8 cellular contexts compared by ENCODE assay signal in genomic region chr5:44808435-44809214, GRCh38. TPM values are rescaled to one million over a fixed set of nuclear protein-coding genes. Genes with fewer than 3 reads are reported as not detected.
DNase-seq lines count a peak whose midpoint lies in the region; ATAC-seq and TF ChIP-seq lines count a peak whose summit lies in the region.

Gene MRPS30, plus strand, starts transcription at chr5:44808947. Its CDS starts 16 bp downstream, at chr5:44808963.

- peaks cover 30% of the 10 kb centered on the region for H3K4me1 Mint-ChIP-seq in type B pancreatic cell (ENCODE audit: unreplicated experiment)

- peaks cover 11% of the 10 kb centered on the region for H3K36me3 Mint-ChIP-seq in type B pancreatic cell

- WGBS in trophoblast cell (ENCODE audit: extremely low coverage, insufficient coverage, insufficient read length): no CpG with 5 or more reads among the region's 47 CpGs

- peak within 1 kb of the TSS; percentile 99 for H3K4me3 Mint-ChIP-seq in type B pancreatic cell

- H3K4ac ChIP-seq in trophoblast cell (ENCODE audit: low read depth, low read length): peak within 1 kb of the TSS; percentile 78

- TF ChIP-seq CTCF in GM12872 (IDR thresholded peaks at IDR 0.05; ENCODE audit: insufficient read depth, low read depth, low read length) (peak; percentile 50), cardiac muscle cell (IDR thresholded peaks at IDR 0.05; ENCODE audit: low read depth, low read length) (peak; percentile 52), type B pancreatic cell (conservative IDR thresholded peaks at IDR 0.05) (peak; percentile 58)

- peak within 1 kb of the TSS; percentile 78 for H4K91ac ChIP-seq in trophoblast cell (ENCODE audit: low read depth, low read length)

- peak within 1 kb of the TSS; percentile 72 for H3K18ac ChIP-seq in trophoblast cell (ENCODE audit: low read length)

- no peak within 1 kb of the TSS for H2BK12ac ChIP-seq in trophoblast cell (ENCODE audit: low read length)

- H2BK5ac ChIP-seq in trophoblast cell (ENCODE audit: low read depth, low read length, poor library complexity): no peak within 1 kb of the TSS

- H2BK120ac ChIP-seq in trophoblast cell (ENCODE audit: insufficient read depth, low read length, poor library complexity): no peak within 1 kb of the TSS

- peak within 1 kb of the TSS; percentile 91 for H3K9ac ChIP-seq in adipocyte (ENCODE audit: low read length)
- peak within 1 kb of the TSS; percentile 95 for H3K9ac ChIP-seq in trophoblast cell (ENCODE audit: low read length)

- H4K12ac ChIP-seq in trophoblast cell (ENCODE audit: low read depth, low read length): peak within 1 kb of the TSS; percentile 78

- H3K79me1 ChIP-seq in trophoblast cell (ENCODE audit: low read length): peaks cover 5% of the 10 kb centered on the region

- H3K27me3 Mint-ChIP-seq in type B pancreatic cell: no peaks in the 10 kb centered on the region

- peak within 1 kb of the TSS; percentile 92 for H3K27ac ChIP-seq in cardiac muscle cell
- H3K27ac ChIP-seq in trophoblast cell (ENCODE audit: low read depth, low read length): peak within 1 kb of the TSS; percentile 56

- DNase-seq in NCI-H1417 (lab: John Stamatoyannopoulos, UW) (peak; percentile 98 to 100 (median 100)), SW480 (ENCODE audit: low spot score) (peak; percentile 99), adipocyte (ENCODE audit: low read depth) (peak; percentile 99), cardiac muscle cell (ENCODE audit: low read depth in 1 of 2, low spot score in 1 of 2) (peak; percentile 98 to 99), trophoblast cell (peak; percentile 99), type B pancreatic cell (ENCODE audit: extremely low spot score, unreplicated experiment) (peak; percentile 85)

- H3K4me1 ChIP-seq in adipocyte (ENCODE audit: control insufficient read depth, insufficient read depth, low read length): peaks cover 25% of the 10 kb centered on the region
- peaks cover 20% of the 10 kb centered on the region for H3K4me1 ChIP-seq in cardiac muscle cell (ENCODE audit: low read depth)
- no peaks in the 10 kb centered on the region for H3K4me1 ChIP-seq in trophoblast cell (ENCODE audit: control insufficient read depth in 1 of 2, insufficient read depth in 2 of 2, low read length in 2 of 2)

- H3K4me2 ChIP-seq in trophoblast cell (ENCODE audit: low read length): peak within 1 kb of the TSS; percentile 83

- peak within 1 kb of the TSS; percentile 96 for H3K27ac Mint-ChIP-seq in type B pancreatic cell

- H2AFZ ChIP-seq in trophoblast cell (ENCODE audit: insufficient read depth, low read length, poor library complexity): peak within 1 kb of the TSS; percentile 81

- H3K27me3 ChIP-seq in adipocyte (replicated peaks; ENCODE audit: control insufficient read depth, insufficient read depth, low read length) (no peaks in the 10 kb centered on the region), cardiac muscle cell (no peaks in the 10 kb centered on the region), trophoblast cell (ENCODE audit: insufficient read depth, low read length) (no peaks in the 10 kb centered on the region)

- H4K8ac ChIP-seq in trophoblast cell (ENCODE audit: low read depth, low read length): peak within 1 kb of the TSS; percentile 96

- H2AK5ac ChIP-seq in trophoblast cell (ENCODE audit: low read length): no peak within 1 kb of the TSS

- peak within 1 kb of the TSS; percentile 83 for H3K14ac ChIP-seq in trophoblast cell (ENCODE audit: low read length)

- peaks cover 26% of the 10 kb centered on the region for H3K36me3 ChIP-seq in adipocyte (ENCODE audit: control insufficient read depth, insufficient read depth, low read length, severe bottlenecking)
- H3K36me3 ChIP-seq in cardiac muscle cell: peaks cover 23% of the 10 kb centered on the region
- peaks cover 0 to 2% of the 10 kb centered on the region in 2 experiments for H3K36me3 ChIP-seq in trophoblast cell (ENCODE audit: control insufficient read depth in 1 of 2, insufficient read depth in 2 of 2, low read length in 2 of 2)

- no peaks in the 10 kb centered on the region for H3K9me3 Mint-ChIP-seq in type B pancreatic cell

- H3K23ac ChIP-seq in trophoblast cell (ENCODE audit: low read length): no peak within 1 kb of the TSS

- peak; percentile 96 for ATAC-seq in HG02759 (IDR thresholded peaks at IDR 0.05; ENCODE audit: unreplicated experiment)

- H3K9me3 ChIP-seq in adipocyte (ENCODE audit: control insufficient read depth, low read length) (no peaks in the 10 kb centered on the region), cardiac muscle cell (ENCODE audit: low read depth) (no peaks in the 10 kb centered on the region), trophoblast cell (ENCODE audit: insufficient read depth, low read depth, low read length) (peaks cover 3% of the 10 kb centered on the region)

- H3K4me3 ChIP-seq in adipocyte (ENCODE audit: low read length) (peak within 1 kb of the TSS; percentile 93), cardiac muscle cell (peak within 1 kb of the TSS; percentile 82), trophoblast cell (ENCODE audit: low read depth, low read length) (peak within 1 kb of the TSS; percentile 99)

- H3K79me2 ChIP-seq in trophoblast cell (ENCODE audit: control insufficient read depth, insufficient read depth, low read length, poor library complexity): peaks cover 6% of the 10 kb centered on the region

RNA-seq across cellular contexts. Expression of gene MRPS30, which starts in this region (rescaled TPM):
- total RNA-seq in cardiac muscle cell (100 and 142 TPM in 2 replicates), type B pancreatic cell (ENCODE audit: low replicate concordance) (50.1 and 52.9 TPM in 2 replicates)
- polyA plus RNA-seq in cardiac muscle cell: 50.1 and 84.4 TPM in 2 replicates
- 23.8 and 25.0 TPM in 2 replicates for polyA plus RNA-seq in trophoblast cell (2013)

Comparison
In these comparisons a context has a peak if more than half of its experiments do, and no peak if none do; other contexts are left out.
1. Peak in every context shown above with its lines: DNase-seq, ATAC-seq, H3K4me3 ChIP-seq and H3K27ac ChIP-seq.